Comparison of ENCODE assay signal across 1 cellular context in the genomic region with DNA sequence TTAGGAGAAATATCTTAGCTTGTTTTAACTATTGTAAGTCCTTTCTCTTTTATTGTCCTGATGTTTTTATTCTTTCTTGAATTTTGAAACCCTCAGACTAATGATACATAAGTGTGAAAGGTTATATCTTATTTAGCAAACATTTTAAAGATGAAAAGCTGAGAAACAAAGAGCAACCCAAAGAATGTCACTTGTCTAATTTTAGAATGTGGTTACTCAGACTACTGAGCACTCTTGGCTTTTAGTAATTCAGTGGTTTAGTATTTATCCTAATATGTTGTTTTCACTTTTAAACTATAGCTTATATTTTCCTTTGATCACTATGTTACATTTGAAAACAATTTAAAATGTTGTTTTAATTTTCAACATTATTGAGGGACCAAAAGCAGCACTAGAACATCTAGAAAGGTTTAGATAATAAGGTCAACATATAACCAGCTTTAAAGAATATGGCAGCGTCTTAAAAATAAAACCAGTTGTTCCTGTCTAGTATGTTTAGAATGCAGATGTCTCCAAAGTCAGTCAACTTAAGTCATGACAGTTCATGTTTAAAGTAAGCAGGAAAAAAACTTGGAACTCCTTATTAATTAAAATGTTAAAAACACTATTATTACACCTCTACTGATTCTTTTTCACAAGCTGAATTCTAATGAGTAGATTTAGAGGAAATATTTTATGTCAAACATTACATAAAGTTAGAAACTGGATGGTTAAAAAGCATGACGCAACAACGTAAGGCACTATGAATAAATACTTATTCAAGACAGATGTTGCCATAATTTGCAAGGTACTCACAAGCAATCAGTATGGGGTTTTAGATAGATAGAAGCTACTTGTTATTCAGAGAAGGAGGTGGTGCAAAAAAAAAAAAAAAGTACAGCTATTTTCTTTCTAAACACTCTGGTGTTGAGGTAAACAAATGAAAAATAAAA.
TF ChIP-seq lines count a peak whose summit lies in the region.

No MANE protein-coding gene starts in this region.

TF ChIP-seq in GM12878, 131 proteins besides CTCF, POLR2A, EP300 and RAD21:
- TF ChIP-seq EGR1 (IDR thresholded peaks at IDR 0.05; ENCODE audit: borderline replicate concordance in 1 of 2, low read depth in 2 of 2, low read length in 2 of 2) (no peak), RUNX3 (IDR thresholded peaks at IDR 0.05; ENCODE audit: low read length) (peak; percentile 70), MEF2A (IDR thresholded peaks at IDR 0.05; ENCODE audit: insufficient read depth, low read depth, low read length) (peak; percentile 51; the same call in 1 of the 2 replicates), FOXK2 (IDR thresholded peaks at IDR 0.05) (no peak), FOS (IDR thresholded peaks at IDR 0.05; ENCODE audit: borderline replicate concordance, extremely low read depth, insufficient read length) (no peak)
- TF ChIP-seq, protein P1, sequence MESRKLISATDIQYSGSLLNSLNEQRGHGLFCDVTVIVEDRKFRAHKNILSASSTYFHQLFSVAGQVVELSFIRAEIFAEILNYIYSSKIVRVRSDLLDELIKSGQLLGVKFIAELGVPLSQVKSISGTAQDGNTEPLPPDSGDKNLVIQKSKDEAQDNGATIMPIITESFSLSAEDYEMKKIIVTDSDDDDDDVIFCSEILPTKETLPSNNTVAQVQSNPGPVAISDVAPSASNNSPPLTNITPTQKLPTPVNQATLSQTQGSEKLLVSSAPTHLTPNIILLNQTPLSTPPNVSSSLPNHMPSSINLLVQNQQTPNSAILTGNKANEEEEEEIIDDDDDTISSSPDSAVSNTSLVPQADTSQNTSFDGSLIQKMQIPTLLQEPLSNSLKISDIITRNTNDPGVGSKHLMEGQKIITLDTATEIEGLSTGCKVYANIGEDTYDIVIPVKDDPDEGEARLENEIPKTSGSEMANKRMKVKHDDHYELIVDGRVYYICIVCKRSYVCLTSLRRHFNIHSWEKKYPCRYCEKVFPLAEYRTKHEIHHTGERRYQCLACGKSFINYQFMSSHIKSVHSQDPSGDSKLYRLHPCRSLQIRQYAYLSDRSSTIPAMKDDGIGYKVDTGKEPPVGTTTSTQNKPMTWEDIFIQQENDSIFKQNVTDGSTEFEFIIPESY (IDR thresholded peaks at IDR 0.05) = no peak
